In the genomic region with DNA sequence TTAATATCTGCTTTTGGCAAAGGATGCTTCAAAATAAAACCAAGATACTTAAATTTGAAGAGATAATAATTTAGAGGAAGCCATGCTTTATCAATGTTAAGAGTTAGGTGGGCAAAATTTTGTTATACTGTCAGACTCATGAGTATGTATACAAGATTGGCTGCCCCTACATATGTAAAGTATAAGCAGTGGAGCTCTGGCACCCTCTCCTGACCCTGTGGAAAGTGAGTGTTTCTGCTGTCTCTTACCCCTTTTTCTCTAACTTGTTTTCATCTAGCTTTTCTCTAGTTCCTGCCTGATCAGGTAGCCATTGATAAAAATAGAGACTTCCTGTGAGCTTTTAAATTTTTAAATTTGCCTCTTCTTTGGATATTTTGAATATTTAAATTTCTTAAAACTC, we compare ENCODE assay signal across 1 cellular context.
TF ChIP-seq lines count a peak whose summit lies in the region.

No MANE protein-coding gene starts in this region.

TF ChIP-seq in endothelial cell of umbilical vein, 7 proteins besides CTCF, POLR2A, EP300 and RAD21 (continued from another document):
- no peak for TF ChIP-seq JUN (IDR thresholded peaks at IDR 0.05; ENCODE audit: borderline replicate concordance, insufficient read depth, insufficient read length, low read depth)
- TF ChIP-seq GATA2 (IDR thresholded peaks at IDR 0.05; ENCODE audit: insufficient read depth, insufficient read length, low read depth, low read length) = no peak
